Comparison of ENCODE assay signal across 19 cellular contexts in the genomic region with DNA sequence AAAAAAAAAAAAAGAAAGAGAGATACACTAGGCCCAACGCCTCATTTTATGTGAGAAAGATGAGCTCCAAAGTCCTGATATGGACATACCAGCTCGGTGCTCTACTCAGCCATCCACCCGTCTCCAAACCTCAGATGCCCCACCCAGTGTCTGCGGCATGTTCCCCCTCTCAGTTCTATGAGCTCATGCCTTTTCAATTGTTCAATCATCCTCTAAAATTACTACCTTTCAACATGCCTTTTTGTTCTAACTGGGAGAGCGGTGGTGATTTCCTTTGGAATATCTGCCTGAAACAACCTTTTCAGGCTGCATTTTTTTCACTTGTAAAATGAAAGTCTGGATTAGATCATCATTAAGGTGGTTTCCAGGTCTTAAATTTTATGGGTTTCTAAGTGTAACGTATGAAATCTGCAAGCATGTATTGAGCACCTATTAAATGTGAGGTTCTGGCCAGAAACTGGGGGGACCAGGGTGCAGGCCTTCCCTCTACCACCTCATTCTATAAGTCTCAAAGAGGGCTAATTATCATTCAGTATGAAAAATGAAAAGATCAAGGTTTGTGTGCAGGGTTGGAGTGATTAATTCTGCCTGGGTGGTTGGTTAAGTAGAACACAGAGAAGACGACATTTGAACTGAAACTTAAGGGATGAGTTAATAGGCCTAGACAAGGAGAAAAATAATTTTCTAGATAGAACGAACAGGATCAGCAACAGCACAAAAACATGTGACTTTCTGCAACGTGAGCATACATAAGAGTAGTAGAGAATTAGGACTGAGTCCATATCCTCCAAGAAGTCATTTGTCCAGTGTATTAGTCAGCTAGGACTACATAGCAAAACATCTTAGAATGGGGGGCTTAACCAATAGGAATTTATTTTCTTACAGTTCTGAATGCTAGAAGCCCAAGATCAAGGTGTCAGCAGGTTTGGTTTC.
DNase-seq lines count a peak whose midpoint lies in the region; TF ChIP-seq lines count a peak whose summit lies in the region.
"Had no signal": no experiment of that assay in that cellular context is flagged by ENCODE, and none has a peak within 500 bp of the region (broad histone marks: within the 10 kb centered on the region; RNA-seq: fewer than 3 reads in every experiment).

No MANE protein-coding gene starts in this region.

- H3K4me3 Mint-ChIP-seq in brain (peak overlapping the region in 1 of 5 experiments; percentile 16), nephron (no peak overlapping the region)
- H3K4me3 Mint-ChIP-seq: naive thymus-derived CD4-positive, alpha-beta T cell; stimulated activated memory B cell treated with anti-CD40 and anti-IgM and Interleukin-4, amounts not matched to agents 10 μg/mL and 1 μg/mL and 100 μg/mL, for 72 hours had no signal

- H3K27ac ChIP-seq in HEK293 (ENCODE audit: extremely low read depth, low read depth, low read length) = no peak overlapping the region
- H3K27ac ChIP-seq: 22Rv1, right atrium auricular region had no signal

- H3K4me1 ChIP-seq in HEK293 (ENCODE audit: control insufficient read depth, insufficient read depth, low read length) = peaks cover 12% of the 10 kb centered on the region

- H3K4me1 Mint-ChIP-seq in brain = peaks cover 46% of the 10 kb centered on the region
- H3K4me1 Mint-ChIP-seq in nephron = peaks cover 27% of the 10 kb centered on the region

- H3K9me3 ChIP-seq in HEK293 (ENCODE audit: control insufficient read depth, insufficient read depth, low read depth, low read length) = no peaks in the 10 kb centered on the region
- H3K9me3 ChIP-seq: heart right ventricle, left lung, right atrium auricular region had no signal

- H3K4me3 ChIP-seq in HEK293 (ENCODE audit: low read depth, low read length) = no peak overlapping the region
- H3K4me3 ChIP-seq: heart right ventricle, left lung, PC-9, right atrium auricular region had no signal

- H3K27me3 Mint-ChIP-seq in brain (no peaks in the 10 kb centered on the region), nephron (ENCODE audit: low read depth) (no peaks in the 10 kb centered on the region)
- H3K27me3 Mint-ChIP-seq: naive thymus-derived CD4-positive, alpha-beta T cell; stimulated activated memory B cell treated with anti-CD40 and anti-IgM and Interleukin-4, amounts not matched to agents 10 μg/mL and 1 μg/mL and 100 μg/mL, for 72 hours had no signal

- H3K27ac Mint-ChIP-seq in brain = peak overlapping the region in 4 of 5 experiments; percentile 52 to 84 (median 75)
- peak overlapping the region; percentile 32 to 78 (median 62) for H3K27ac Mint-ChIP-seq in nephron
- H3K27ac Mint-ChIP-seq: stimulated activated memory B cell treated with anti-CD40 and anti-IgM and Interleukin-4, amounts not matched to agents 10 μg/mL and 1 μg/mL and 100 μg/mL, for 72 hours had no signal

- H3K36me3 ChIP-seq in HEK293 (ENCODE audit: control insufficient read depth in 2 of 2, insufficient read depth in 1 of 2, low read length in 2 of 2) = no peaks in the 10 kb centered on the region
- H3K36me3 ChIP-seq: heart right ventricle, left lung, right atrium auricular region had no signal

- CTCF ChIA-PET in HEK293 (lab: Yijun Ruan, JAX) = interaction anchor here (0.5 to 1.5 kb wide), 7 partner anchors 9 to 393 kb away, joined by 3 to 9 read pairs (median 3); no protein-coding TSS in a partner anchor

- DNase-seq in NCI-H1417 (lab: John Stamatoyannopoulos, UW) (peak in 2 of 3 experiments; percentile 42 to 68), NCI-H1417 treated with DMSO at 0.1 percent for 48 hours (lab: John Stamatoyannopoulos, UW) (no peak), hypothalamus (lab: John Stamatoyannopoulos, UW) (no peak), mucosa of gallbladder (ENCODE audit: low spot score) (no peak)
- DNase-seq in NK-92 treated with Interleukin-12 subunit alpha and Interleukin-12 subunit beta, amount 100 ng/mL, for 24 hours (lab: John Stamatoyannopoulos, UW) = no peak
- DNase-seq: activated CD4-positive, alpha-beta T cell treated with anti-CD3 and anti-CD28 coated beads for 4 hours; activated gamma-delta T cell treated with Interleukin-2 at 50 U/mL for 16 hours; heart right ventricle; left lung; MV-4-11; naive thymus-derived CD4-positive, alpha-beta T cell; PC-9; stimulated activated CD4-positive, alpha-beta T cell treated with anti-CD3 and anti-CD28 coated beads, Interleukin-2, amount 100 ng/mL, for 48 hours had no signal

- H3K36me3 Mint-ChIP-seq in brain = no peaks in the 10 kb centered on the region
- H3K36me3 Mint-ChIP-seq in nephron (ENCODE audit: low read depth) = no peaks in the 10 kb centered on the region
- H3K36me3 Mint-ChIP-seq: stimulated activated memory B cell treated with anti-CD40 and anti-IgM and Interleukin-4, amounts not matched to agents 10 μg/mL and 1 μg/mL and 100 μg/mL, for 72 hours had no signal

- POLR2A ChIA-PET in HEK293 (lab: Yijun Ruan, JAX) = interaction anchor here (1.0 kb wide), 1 partner anchor 88 kb away, joined by 6 read pairs; no protein-coding TSS in a partner anchor

- TF ChIP-seq CTCF in HEK293 (tag by site-specific recombination; IDR thresholded peaks at IDR 0.05) (no peak), brain (conservative IDR thresholded peaks at IDR 0.05) (no peak), nephron (IDR thresholded peaks at IDR 0.05; ENCODE audit: unreplicated experiment in 3 of 3) (no peak)

- H3K9me3 Mint-ChIP-seq in brain (no peaks in the 10 kb centered on the region), nephron (no peaks in the 10 kb centered on the region)
- H3K9me3 Mint-ChIP-seq: naive thymus-derived CD4-positive, alpha-beta T cell; stimulated activated memory B cell treated with anti-CD40 and anti-IgM and Interleukin-4, amounts not matched to agents 10 μg/mL and 1 μg/mL and 100 μg/mL, for 72 hours had no signal

TF ChIP-seq in HEK293, 187 proteins besides CTCF, POLR2A, EP300 and RAD21:
- TF ChIP-seq ZNF548 (tag by site-specific recombination; IDR thresholded peaks at IDR 0.05) (0 out of 2 replicates have a peak, but pooled peaks have one; percentile 50), ZNF24 (tag by site-specific recombination; IDR thresholded peaks at IDR 0.05) (no peak), BCL11B (tag by site-specific recombination; IDR thresholded peaks at IDR 0.05; ENCODE audit: low read depth) (no peak), ZBTB17 (tag by site-specific recombination; IDR thresholded peaks at IDR 0.05) (0 out of 2 replicates have a peak, but pooled peaks have one; percentile 15), SP7 (tag by site-specific recombination; IDR thresholded peaks at IDR 0.05) (peak; percentile 85)

Comparison
In these comparisons a context has a peak if more than half of its experiments do, and no peak if none do; other contexts are left out.
1. DNase-seq: peak in NCI-H1417 (2 of 3); none in NCI-H1417 treated with DMSO at 0.1 percent for 48 hours (single experiment), hypothalamus (0 of 51), mucosa of gallbladder (single experiment) and NK-92 treated with Interleukin-12 subunit alpha and Interleukin-12 subunit beta, amount 100 ng/mL, for 24 hours (single experiment).